ENCODE assay signal across 26 cellular contexts in genomic region chr2:101809656-101810055, GRCh38.
DNase-seq lines count a peak whose midpoint lies in the region; ATAC-seq, FAIRE-seq and TF ChIP-seq lines count a peak whose summit lies in the region.
"Had no signal": no experiment of that assay in that cellular context is flagged by ENCODE, and none has a peak within 500 bp of the region (broad histone marks: within the 10 kb centered on the region; RNA-seq: fewer than 3 reads in every experiment).

No MANE protein-coding gene starts in this region.

- H3K9me3 ChIP-seq in HepG2 (ENCODE audit: low read length) (no peaks in the 10 kb centered on the region), right lobe of liver (no peaks in the 10 kb centered on the region), SJCRH30 (replicated peaks) (no peaks in the 10 kb centered on the region), gastrocnemius medialis (no peaks in the 10 kb centered on the region)
- H3K9me3 ChIP-seq: body of pancreas, mucosa of descending colon, right atrium auricular region, thyroid gland had no signal

- intact Hi-C loops in HepG2 (cut with micrococcal nuclease; ENCODE audit: unreplicated experiment) = no loop called here
- intact Hi-C loops in right lobe of liver (cut with DNase I) = loop anchor here in 1 of 2 donors (10.0 kb wide), 1 partner anchor 295 kb away; no protein-coding TSS in a partner anchor
- intact Hi-C loops in gastrocnemius medialis (cut with DNase I; ENCODE audit: low total_unique reads) = loop anchor here (5.0 kb wide), 1 partner anchor 37 kb away; no protein-coding TSS in a partner anchor

- no peak overlapping the region for H2AFZ ChIP-seq in HepG2 (ENCODE audit: low read length)

- H3K4me2 ChIP-seq in HepG2 (ENCODE audit: low read depth, low read length) = no peak overlapping the region

- TF ChIP-seq RAD21 in HepG2 (CRISPR knock-in tag; IDR thresholded peaks at IDR 0.05) = no peak

- no peak for TF ChIP-seq EP300 in HepG2 (IDR thresholded peaks at IDR 0.05; ENCODE audit: low read depth in 2 of 2, low read length in 2 of 2)
- no peak for TF ChIP-seq EP300 in HepG2 (CRISPR knock-in tag; IDR thresholded peaks at IDR 0.05; ENCODE audit: borderline replicate concordance)

- H3K4me1 ChIP-seq in HepG2 (ENCODE audit: insufficient read depth, low read length) (peaks cover 51% of the 10 kb centered on the region), right lobe of liver (peaks cover 0 to 27% (median 10%) of the 10 kb centered on the region in 4 donors), SJCRH30 (peaks cover 39% of the 10 kb centered on the region), gastrocnemius medialis (peaks cover 27 to 42% of the 10 kb centered on the region in 2 donors)

- no peak for ATAC-seq in HepG2
- no peak for ATAC-seq in right lobe of liver
- no peak for ATAC-seq in gastrocnemius medialis
- ATAC-seq in HG03159 (IDR thresholded peaks at IDR 0.05; ENCODE audit: unreplicated experiment) = no peak
- ATAC-seq in GM18517 (IDR thresholded peaks at IDR 0.05; ENCODE audit: unreplicated experiment) = no peak
- ATAC-seq: activated CD8-positive, alpha-beta T cell treated with anti-CD3 and anti-CD28 coated beads, Interleukin-2, amount 10 ng/mL, durations not matched to agents 7 days and 5 days; body of pancreas; left lobe of liver; mucosa of descending colon; stimulated activated memory B cell treated with anti-CD40 and anti-IgM and Interleukin-4, amounts not matched to agents 10 μg/mL and 1 μg/mL and 100 μg/mL, for 72 hours had no signal

- H3K27ac ChIP-seq in HepG2 (ENCODE audit: extremely low read length, insufficient read depth, low read length) (no peak overlapping the region), right lobe of liver (no peak overlapping the region), SJCRH30 (no peak overlapping the region), gastrocnemius medialis (no peak overlapping the region)
- H3K27ac ChIP-seq: body of pancreas, right atrium auricular region, thyroid gland had no signal

- peaks cover 93% of the 10 kb centered on the region for H3K79me2 ChIP-seq in HepG2 (ENCODE audit: insufficient read depth, low read length)

- TF ChIP-seq CTCF in HepG2 (CRISPR knock-in tag; IDR thresholded peaks at IDR 0.05) (no peak), right lobe of liver (IDR thresholded peaks at IDR 0.05) (no peak), fibroblast of villous mesenchyme (IDR thresholded peaks at IDR 0.05; ENCODE audit: insufficient read depth, low read depth, low read length) (no peak), gastrocnemius medialis (IDR thresholded peaks at IDR 0.05 in 4 of 5, conservative IDR thresholded peaks at IDR 0.05 in 1 of 5) (no peak)

- TF ChIP-seq POLR2A in HepG2 (IDR thresholded peaks at IDR 0.05; ENCODE audit: insufficient read depth in 1 of 2, low read depth in 2 of 2, low read length in 2 of 2) = no peak
- TF ChIP-seq POLR2A in right lobe of liver (IDR thresholded peaks at IDR 0.05) = no peak
- TF ChIP-seq POLR2A in gastrocnemius medialis (IDR thresholded peaks at IDR 0.05) = no peak

- H3K27me3 ChIP-seq in HepG2 (ENCODE audit: control insufficient read depth in 1 of 2, insufficient read depth in 2 of 2, low read length in 2 of 2) (no peaks in the 10 kb centered on the region), right lobe of liver (no peaks in the 10 kb centered on the region), SJCRH30 (no peaks in the 10 kb centered on the region), gastrocnemius medialis (no peaks in the 10 kb centered on the region)
- H3K27me3 ChIP-seq: body of pancreas, right atrium auricular region, thyroid gland had no signal

- FAIRE-seq in HepG2 (lab: Jason Lieb, UNC) = no peak
- peak; percentile 9 for FAIRE-seq in urothelium cell line (lab: Jason Lieb, UNC)
- FAIRE-seq: GM18507 had no signal

- in situ Hi-C loops in HepG2 (cut with HindIII; ENCODE audit: extremely low pct_ligation_motif_present, low pct_unique_long_range_greater_than_20kb) = no loop called here
- in situ Hi-C loops in gastrocnemius medialis (cut with MboI; ENCODE audit: low sequenced_read_pairs in 4 of 4) = no loop called here

- no peak overlapping the region for H3K9ac ChIP-seq in HepG2 (ENCODE audit: insufficient read depth, low read depth, low read length)

- H3K4me3 ChIP-seq in HepG2 (replicated peaks in 1 of 3; ENCODE audit: insufficient read depth in 1 of 3, low read depth in 2 of 3, low read length in 3 of 3) (no peak overlapping the region), right lobe of liver (no peak overlapping the region), SJCRH30 (no peak overlapping the region), fibroblast of villous mesenchyme (ENCODE audit: low read depth, low read length) (no peak overlapping the region), gastrocnemius medialis (no peak overlapping the region)
- H3K4me3 ChIP-seq: body of pancreas, mucosa of descending colon, right atrium auricular region, thyroid gland had no signal

- peaks cover 61% of the 10 kb centered on the region for H4K20me1 ChIP-seq in HepG2 (ENCODE audit: insufficient read depth, low read length)

- BruUV-seq in HepG2 (replicated peaks; lab: Mats Ljungman, UMichigan) = no TSS peak

- no peak for DNase-seq in HepG2 (ENCODE audit: low spot score)
- no peak for DNase-seq in right lobe of liver
- peak; percentile 26 to 59 for DNase-seq in SJCRH30
- DNase-seq in fibroblast of villous mesenchyme (ENCODE audit: low read depth) = peak; percentile 64
- DNase-seq in urothelium cell line (ENCODE audit: low spot score) = no peak
- DNase-seq in gastrocnemius medialis = no peak
- DNase-seq: activated CD8-positive, alpha-beta T cell treated with anti-CD3 and anti-CD28 coated beads, Interleukin-2, amount 10 ng/mL, durations not matched to agents 7 days and 5 days; activated naive CD8-positive, alpha-beta T cell treated with anti-CD3 and anti-CD28 coated beads for 36 hours; activated T-cell treated with anti-CD3 and anti-CD28 coated beads, Interleukin-2, amount 50 U/mL, for 24 hours; body of pancreas; GOT3; Kasumi-1; mucosa of descending colon; NCI-H1105; NCI-H2107; NCI-H524 treated with DMSO at 0.1 percent for 48 hours; OCI-M1; SIG-M5; stimulated activated CD4-positive, alpha-beta T cell treated with anti-CD3 and anti-CD28 coated beads, Interleukin-15, amount 100 ng/mL, for 24 hours; thyroid gland had no signal

- H3K36me3 ChIP-seq in HepG2 (replicated peaks in 1 of 2; ENCODE audit: control insufficient read depth in 1 of 2, insufficient read depth in 2 of 2, low read length in 2 of 2) (peaks cover 9 to 30% of the 10 kb centered on the region in 2 experiments), right lobe of liver (no peaks in the 10 kb centered on the region), SJCRH30 (no peaks in the 10 kb centered on the region), gastrocnemius medialis (no peaks in the 10 kb centered on the region)
- H3K36me3 ChIP-seq: right atrium auricular region, thyroid gland had no signal

- POLR2A ChIA-PET in HepG2 (lab: Yijun Ruan, JAX) = no interaction called here

- CTCF ChIA-PET in HepG2 (lab: Yijun Ruan, JAX; ENCODE audit: low intra/inter-chr PET ratio, low total read pairs) = no interaction called here

TF ChIP-seq in HepG2, 621 proteins besides CTCF, POLR2A, EP300 and RAD21 (continues in another document):
- TF ChIP-seq ZNF180 (CRISPR knock-in tag; IDR thresholded peaks at IDR 0.05; ENCODE audit: borderline replicate concordance, low read depth) (no peak), HNRNPUL1 (IDR thresholded peaks at IDR 0.05; ENCODE audit: low read depth, low read length) (no peak), RBM22 (optimal IDR thresholded peaks at IDR 0.05; ENCODE audit: low read length) (peak; percentile 71)
- TF ChIP-seq, protein P1, sequence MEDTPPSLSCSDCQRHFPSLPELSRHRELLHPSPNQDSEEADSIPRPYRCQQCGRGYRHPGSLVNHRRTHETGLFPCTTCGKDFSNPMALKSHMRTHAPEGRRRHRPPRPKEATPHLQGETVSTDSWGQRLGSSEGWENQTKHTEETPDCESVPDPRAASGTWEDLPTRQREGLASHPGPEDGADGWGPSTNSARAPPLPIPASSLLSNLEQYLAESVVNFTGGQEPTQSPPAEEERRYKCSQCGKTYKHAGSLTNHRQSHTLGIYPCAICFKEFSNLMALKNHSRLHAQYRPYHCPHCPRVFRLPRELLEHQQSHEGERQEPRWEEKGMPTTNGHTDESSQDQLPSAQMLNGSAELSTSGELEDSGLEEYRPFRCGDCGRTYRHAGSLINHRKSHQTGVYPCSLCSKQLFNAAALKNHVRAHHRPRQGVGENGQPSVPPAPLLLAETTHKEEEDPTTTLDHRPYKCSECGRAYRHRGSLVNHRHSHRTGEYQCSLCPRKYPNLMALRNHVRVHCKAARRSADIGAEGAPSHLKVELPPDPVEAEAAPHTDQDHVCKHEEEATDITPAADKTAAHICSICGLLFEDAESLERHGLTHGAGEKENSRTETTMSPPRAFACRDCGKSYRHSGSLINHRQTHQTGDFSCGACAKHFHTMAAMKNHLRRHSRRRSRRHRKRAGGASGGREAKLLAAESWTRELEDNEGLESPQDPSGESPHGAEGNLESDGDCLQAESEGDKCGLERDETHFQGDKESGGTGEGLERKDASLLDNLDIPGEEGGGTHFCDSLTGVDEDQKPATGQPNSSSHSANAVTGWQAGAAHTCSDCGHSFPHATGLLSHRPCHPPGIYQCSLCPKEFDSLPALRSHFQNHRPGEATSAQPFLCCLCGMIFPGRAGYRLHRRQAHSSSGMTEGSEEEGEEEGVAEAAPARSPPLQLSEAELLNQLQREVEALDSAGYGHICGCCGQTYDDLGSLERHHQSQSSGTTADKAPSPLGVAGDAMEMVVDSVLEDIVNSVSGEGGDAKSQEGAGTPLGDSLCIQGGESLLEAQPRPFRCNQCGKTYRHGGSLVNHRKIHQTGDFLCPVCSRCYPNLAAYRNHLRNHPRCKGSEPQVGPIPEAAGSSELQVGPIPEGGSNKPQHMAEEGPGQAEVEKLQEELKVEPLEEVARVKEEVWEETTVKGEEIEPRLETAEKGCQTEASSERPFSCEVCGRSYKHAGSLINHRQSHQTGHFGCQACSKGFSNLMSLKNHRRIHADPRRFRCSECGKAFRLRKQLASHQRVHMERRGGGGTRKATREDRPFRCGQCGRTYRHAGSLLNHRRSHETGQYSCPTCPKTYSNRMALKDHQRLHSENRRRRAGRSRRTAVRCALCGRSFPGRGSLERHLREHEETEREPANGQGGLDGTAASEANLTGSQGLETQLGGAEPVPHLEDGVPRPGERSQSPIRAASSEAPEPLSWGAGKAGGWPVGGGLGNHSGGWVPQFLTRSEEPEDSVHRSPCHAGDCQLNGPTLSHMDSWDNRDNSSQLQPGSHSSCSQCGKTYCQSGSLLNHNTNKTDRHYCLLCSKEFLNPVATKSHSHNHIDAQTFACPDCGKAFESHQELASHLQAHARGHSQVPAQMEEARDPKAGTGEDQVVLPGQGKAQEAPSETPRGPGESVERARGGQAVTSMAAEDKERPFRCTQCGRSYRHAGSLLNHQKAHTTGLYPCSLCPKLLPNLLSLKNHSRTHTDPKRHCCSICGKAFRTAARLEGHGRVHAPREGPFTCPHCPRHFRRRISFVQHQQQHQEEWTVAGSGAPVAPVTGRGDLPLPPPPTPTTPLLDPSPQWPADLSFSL (CRISPR knock-in tag; IDR thresholded peaks at IDR 0.05) = no peak

Comparison
In these comparisons a context has a peak if more than half of its experiments do, and no peak if none do; other contexts are left out.
1. DNase-seq: peak in SJCRH30 (2 of 2) and fibroblast of villous mesenchyme (single experiment); none in HepG2 (single experiment), right lobe of liver (0 of 3), urothelium cell line (single experiment) and gastrocnemius medialis (0 of 2).